Comparison of ENCODE assay signal across 17 cellular contexts in genomic region chr15:99958426-99959097, GRCh38.
DNase-seq lines count a peak whose midpoint lies in the region; ATAC-seq, FAIRE-seq and TF ChIP-seq lines count a peak whose summit lies in the region.
"Had no signal": no experiment of that assay in that cellular context is flagged by ENCODE, and none has a peak within 500 bp of the region (broad histone marks: within the 10 kb centered on the region; RNA-seq: fewer than 3 reads in every experiment).

No MANE protein-coding gene starts in this region.

- H3K9me3 Mint-ChIP-seq in activated naive CD4-positive, alpha-beta T cell treated with anti-CD3 and anti-CD28 coated beads, Interleukin-2, amount 50 U/mL, for 24 hours, result no peaks in the 10 kb centered on the region
- no peaks in the 10 kb centered on the region for H3K9me3 Mint-ChIP-seq in activated naive CD4-positive, alpha-beta T cell treated with anti-CD3 and anti-CD28 coated beads for 36 hours
- H3K9me3 Mint-ChIP-seq in stimulated activated effector memory CD8-positive, alpha-beta T cell treated with anti-CD3 and anti-CD28 coated beads, Interleukin-12 subunit alpha, Interleukin-12 subunit beta, amount 100 ng/mL, for 72 hours, result no peaks in the 10 kb centered on the region

- peaks cover 13% of the 10 kb centered on the region for H3K4me1 Mint-ChIP-seq in activated naive CD4-positive, alpha-beta T cell treated with anti-CD3 and anti-CD28 coated beads, Interleukin-2, amount 50 U/mL, for 24 hours
- peaks cover 14% of the 10 kb centered on the region for H3K4me1 Mint-ChIP-seq in activated naive CD4-positive, alpha-beta T cell treated with anti-CD3 and anti-CD28 coated beads for 36 hours (ENCODE audit: low read depth)
- peaks cover 8% of the 10 kb centered on the region for H3K4me1 Mint-ChIP-seq in T-helper 17 cell
- H3K4me1 Mint-ChIP-seq in stimulated activated effector memory CD8-positive, alpha-beta T cell treated with anti-CD3 and anti-CD28 coated beads, Interleukin-12 subunit alpha, Interleukin-12 subunit beta, amount 100 ng/mL, for 72 hours, result peaks cover 4% of the 10 kb centered on the region

- peak overlapping the region; percentile 37 for H3K4me3 Mint-ChIP-seq in activated naive CD4-positive, alpha-beta T cell treated with anti-CD3 and anti-CD28 coated beads, Interleukin-2, amount 50 U/mL, for 24 hours
- no peak overlapping the region for H3K4me3 Mint-ChIP-seq in activated naive CD4-positive, alpha-beta T cell treated with anti-CD3 and anti-CD28 coated beads for 36 hours
- H3K4me3 Mint-ChIP-seq in T-helper 17 cell, result no peak overlapping the region
- no peak overlapping the region for H3K4me3 Mint-ChIP-seq in stimulated activated effector memory CD8-positive, alpha-beta T cell treated with anti-CD3 and anti-CD28 coated beads, Interleukin-12 subunit alpha, Interleukin-12 subunit beta, amount 100 ng/mL, for 72 hours

- no peak for FAIRE-seq in H54 (lab: Jason Lieb, UNC)

- H3K27ac Mint-ChIP-seq in activated naive CD4-positive, alpha-beta T cell treated with anti-CD3 and anti-CD28 coated beads, Interleukin-2, amount 50 U/mL, for 24 hours, result no peak overlapping the region
- H3K27ac Mint-ChIP-seq in activated naive CD4-positive, alpha-beta T cell treated with anti-CD3 and anti-CD28 coated beads for 36 hours, result no peak overlapping the region
- peak overlapping the region; percentile 27 for H3K27ac Mint-ChIP-seq in T-helper 17 cell
- H3K27ac Mint-ChIP-seq in stimulated activated effector memory CD8-positive, alpha-beta T cell treated with anti-CD3 and anti-CD28 coated beads, Interleukin-12 subunit alpha, Interleukin-12 subunit beta, amount 100 ng/mL, for 72 hours, result peak overlapping the region; percentile 11

- H3K27me3 Mint-ChIP-seq in activated naive CD4-positive, alpha-beta T cell treated with anti-CD3 and anti-CD28 coated beads, Interleukin-2, amount 50 U/mL, for 24 hours, result peaks cover 1% of the 10 kb centered on the region
- no peaks in the 10 kb centered on the region for H3K27me3 Mint-ChIP-seq in activated naive CD4-positive, alpha-beta T cell treated with anti-CD3 and anti-CD28 coated beads for 36 hours (ENCODE audit: low read depth)
- H3K27me3 Mint-ChIP-seq in T-helper 17 cell, result peaks cover 57% of the 10 kb centered on the region

- no peaks in the 10 kb centered on the region for H3K9me3 ChIP-seq in T-helper 17 cell (ENCODE audit: control insufficient read depth, low read length, poor library complexity, severe bottlenecking)
- H3K9me3 ChIP-seq: MG63 had no signal

- DNase-seq in activated naive CD4-positive, alpha-beta T cell treated with anti-CD3 and anti-CD28 coated beads for 36 hours, result no peak
- DNase-seq in T-helper 17 cell (no peak), iPS-NIHi7 (ENCODE audit: extremely low spot score) (peak; percentile 5), H54 (ENCODE audit: insufficient read length, low spot score) (no peak), midbrain (lab: John Stamatoyannopoulos, UW) (no peak)
- no peak for DNase-seq in stimulated activated effector memory CD8-positive, alpha-beta T cell treated with anti-CD3 and anti-CD28 coated beads, Interleukin-12 subunit alpha, Interleukin-12 subunit beta, amount 100 ng/mL, for 72 hours (ENCODE audit: low spot score in 2 of 2)
- DNase-seq: GF-D8; H7; MG63; NCI-H187 treated with DMSO at 0.1 percent for 48 hours; NCI-H345; NCI-H526 treated with DMSO at 0.1 percent for 48 hours; NK-92 treated with Interleukin-12 subunit alpha and Interleukin-12 subunit beta, amount 100 ng/mL, for 24 hours; OCI-M1 had no signal

- no peak for TF ChIP-seq POLR2A in H54 (IDR thresholded peaks at IDR 0.05; ENCODE audit: low read depth, low read length)

- CTCF ChIA-PET in activated naive CD4-positive, alpha-beta T cell treated with anti-CD3 and anti-CD28 coated beads for 36 hours (lab: Charles Lee), result no interaction called here

- intact Hi-C loops in activated naive CD4-positive, alpha-beta T cell treated with anti-CD3 and anti-CD28 coated beads for 36 hours (cut with micrococcal nuclease), result loop anchor here (5.0 kb wide), 1 partner anchor 154 kb away; no protein-coding TSS in a partner anchor

- no peak for ATAC-seq in T-helper 17 cell
- no peak for ATAC-seq in stimulated activated effector memory CD8-positive, alpha-beta T cell treated with anti-CD3 and anti-CD28 coated beads, Interleukin-12 subunit alpha, Interleukin-12 subunit beta, amount 100 ng/mL, for 72 hours
- no peak for ATAC-seq in GM19395 (IDR thresholded peaks at IDR 0.05; ENCODE audit: unreplicated experiment)
- ATAC-seq: A549 had no signal

- H3K36me3 Mint-ChIP-seq in activated naive CD4-positive, alpha-beta T cell treated with anti-CD3 and anti-CD28 coated beads, Interleukin-2, amount 50 U/mL, for 24 hours, result no peaks in the 10 kb centered on the region
- H3K36me3 Mint-ChIP-seq in activated naive CD4-positive, alpha-beta T cell treated with anti-CD3 and anti-CD28 coated beads for 36 hours (ENCODE audit: low read depth), result no peaks in the 10 kb centered on the region
- peaks cover 9% of the 10 kb centered on the region for H3K36me3 Mint-ChIP-seq in T-helper 17 cell (ENCODE audit: low read depth)
- H3K36me3 Mint-ChIP-seq in stimulated activated effector memory CD8-positive, alpha-beta T cell treated with anti-CD3 and anti-CD28 coated beads, Interleukin-12 subunit alpha, Interleukin-12 subunit beta, amount 100 ng/mL, for 72 hours, result no peaks in the 10 kb centered on the region

Comparison
In these comparisons a context has a peak if more than half of its experiments do, and no peak if none do; other contexts are left out.
1. H3K27ac Mint-ChIP-seq: peak in T-helper 17 cell (single experiment) and stimulated activated effector memory CD8-positive, alpha-beta T cell treated with anti-CD3 and anti-CD28 coated beads, Interleukin-12 subunit alpha, Interleukin-12 subunit beta, amount 100 ng/mL, for 72 hours (single experiment); none in activated naive CD4-positive, alpha-beta T cell treated with anti-CD3 and anti-CD28 coated beads, Interleukin-2, amount 50 U/mL, for 24 hours (single experiment) and activated naive CD4-positive, alpha-beta T cell treated with anti-CD3 and anti-CD28 coated beads for 36 hours (single experiment).